In genomic region chr10:17138450-17139062, GRCh38 we compare ENCODE assay signal across 1 cellular context.
TF ChIP-seq lines count a peak whose summit lies in the region.

No MANE protein-coding gene starts in this region.

TF ChIP-seq in HepG2, 621 proteins besides CTCF, POLR2A, EP300 and RAD21:
- TF ChIP-seq SOX13 (IDR thresholded peaks at IDR 0.05), result no peak
- TF ChIP-seq SOX13 (CRISPR knock-in tag; conservative IDR thresholded peaks at IDR 0.05 in 1 of 2, IDR thresholded peaks at IDR 0.05 in 1 of 2), result peak in 1 of 2 experiments; percentile 34; a peak in 1 of 4 replicates
- TF ChIP-seq ZNF839 (CRISPR knock-in tag; IDR thresholded peaks at IDR 0.05; ENCODE audit: borderline replicate concordance), result no peak
- TF ChIP-seq, protein P1, sequence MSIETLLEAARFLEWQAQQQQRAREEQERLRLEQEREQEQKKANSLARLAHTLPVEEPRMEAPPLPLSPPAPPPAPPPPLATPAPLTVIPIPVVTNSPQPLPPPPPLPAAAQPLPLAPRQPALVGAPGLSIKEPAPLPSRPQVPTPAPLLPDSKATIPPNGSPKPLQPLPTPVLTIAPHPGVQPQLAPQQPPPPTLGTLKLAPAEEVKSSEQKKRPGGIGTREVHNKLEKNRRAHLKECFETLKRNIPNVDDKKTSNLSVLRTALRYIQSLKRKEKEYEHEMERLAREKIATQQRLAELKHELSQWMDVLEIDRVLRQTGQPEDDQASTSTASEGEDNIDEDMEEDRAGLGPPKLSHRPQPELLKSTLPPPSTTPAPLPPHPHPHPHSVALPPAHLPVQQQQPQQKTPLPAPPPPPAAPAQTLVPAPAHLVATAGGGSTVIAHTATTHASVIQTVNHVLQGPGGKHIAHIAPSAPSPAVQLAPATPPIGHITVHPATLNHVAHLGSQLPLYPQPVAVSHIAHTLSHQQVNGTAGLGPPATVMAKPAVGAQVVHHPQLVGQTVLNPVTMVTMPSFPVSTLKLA (IDR thresholded peaks at IDR 0.05), result peak; percentile 54
- no peak for TF ChIP-seq ZNF546 (CRISPR knock-in tag; conservative IDR thresholded peaks at IDR 0.05)
- TF ChIP-seq SNRNP70 (IDR thresholded peaks at IDR 0.05; ENCODE audit: low read depth, low read length), result no peak
- TF ChIP-seq ZNF136 (CRISPR knock-in tag; IDR thresholded peaks at IDR 0.05; ENCODE audit: low read depth), result no peak
- TF ChIP-seq ZNF740 (CRISPR knock-in tag; IDR thresholded peaks at IDR 0.05), result no peak
- peak; percentile 33; the same call in 1 of the 2 replicates for TF ChIP-seq HNF1A (IDR thresholded peaks at IDR 0.05; ENCODE audit: low read depth)
- no peak; the same call in 1 of the 2 replicates for TF ChIP-seq HNF1A (CRISPR knock-in tag; IDR thresholded peaks at IDR 0.05; ENCODE audit: borderline replicate concordance)
- TF ChIP-seq MYC (CRISPR knock-in tag; IDR thresholded peaks at IDR 0.05; ENCODE audit: borderline replicate concordance), result no peak
